ENCODE assay signal across 14 cellular contexts in genomic region chr17:60089097-60089844, GRCh38. TPM values are rescaled to one million over a fixed set of nuclear protein-coding genes. Genes with fewer than 3 reads are reported as not detected.
DNase-seq lines count a peak whose midpoint lies in the region; ATAC-seq lines count a peak whose summit lies in the region.
"Had no signal": no experiment of that assay in that cellular context is flagged by ENCODE, and none has a peak within 500 bp of the region (broad histone marks: within the 10 kb centered on the region; RNA-seq: fewer than 3 reads in every experiment).

No MANE protein-coding gene starts in this region.

- H3K27ac ChIP-seq in mesendoderm (ENCODE audit: low read depth, low read length), result no peak overlapping the region
- H3K27ac ChIP-seq: hepatocyte had no signal

- H3K4ac ChIP-seq in mesendoderm (ENCODE audit: low read depth, low read length), result no peak overlapping the region

- peak; percentile 43 for ATAC-seq in GM18508 (IDR thresholded peaks at IDR 0.05; ENCODE audit: insufficient read depth, unreplicated experiment)
- peak; percentile 81 for ATAC-seq in GM21576 (IDR thresholded peaks at IDR 0.05; ENCODE audit: unreplicated experiment)
- ATAC-seq in HG03469 (IDR thresholded peaks at IDR 0.05; ENCODE audit: unreplicated experiment), result peak; percentile 59
- ATAC-seq in left lobe of liver, result no peak
- no peak for ATAC-seq in natural killer cell treated with Interleukin-12 subunit alpha and Interleukin-12 subunit beta and Interleukin-15 and Interleukin-18, amount 100 ng/mL, for 72 hours
- ATAC-seq: Right ventricle myocardium inferior had no signal

- H3K27me3 ChIP-seq in mesendoderm (ENCODE audit: insufficient read depth, low read length, poor library complexity), result no peaks in the 10 kb centered on the region
- H3K27me3 ChIP-seq: hepatocyte had no signal

- H4K5ac ChIP-seq in mesendoderm (ENCODE audit: low read length), result no peak overlapping the region

- H3K36me3 Mint-ChIP-seq in natural killer cell treated with Interleukin-12 subunit alpha and Interleukin-12 subunit beta and Interleukin-15 and Interleukin-18, amount 100 ng/mL, for 72 hours, result peaks cover 6% of the 10 kb centered on the region

- no peak overlapping the region for H3K4me3 Mint-ChIP-seq in natural killer cell treated with Interleukin-12 subunit alpha and Interleukin-12 subunit beta and Interleukin-15 and Interleukin-18, amount 100 ng/mL, for 72 hours

- H3K4me1 ChIP-seq in mesendoderm (ENCODE audit: control insufficient read depth, low read depth, low read length), result peaks cover 2% of the 10 kb centered on the region

- H3K23ac ChIP-seq in mesendoderm (ENCODE audit: low read length), result no peak overlapping the region

- H3K9ac ChIP-seq in mesendoderm (ENCODE audit: low read length), result no peak overlapping the region

- H3K4me3 ChIP-seq in mesendoderm (ENCODE audit: low read length), result no peak overlapping the region
- H3K4me3 ChIP-seq: hepatocyte, smooth muscle cell had no signal

- H3K79me1 ChIP-seq in mesendoderm (ENCODE audit: low read length), result no peaks in the 10 kb centered on the region

- peaks cover 0 to 7% of the 10 kb centered on the region in 2 donors for H3K4me1 Mint-ChIP-seq in natural killer cell treated with Interleukin-12 subunit alpha and Interleukin-12 subunit beta and Interleukin-15 and Interleukin-18, amount 100 ng/mL, for 72 hours (ENCODE audit: low read depth in 2 of 2)

- peaks cover 4% of the 10 kb centered on the region for H3K9me3 Mint-ChIP-seq in natural killer cell treated with Interleukin-12 subunit alpha and Interleukin-12 subunit beta and Interleukin-15 and Interleukin-18, amount 100 ng/mL, for 72 hours

- no peak overlapping the region for H2BK15ac ChIP-seq in mesendoderm (replicated peaks; ENCODE audit: low read depth)

- H3K27ac Mint-ChIP-seq in natural killer cell treated with Interleukin-12 subunit alpha and Interleukin-12 subunit beta and Interleukin-15 and Interleukin-18, amount 100 ng/mL, for 72 hours, result no peak overlapping the region

- H3K4me2 ChIP-seq in mesendoderm (ENCODE audit: low read length), result no peak overlapping the region
- H3K4me2 ChIP-seq: hepatocyte, smooth muscle cell had no signal

- WGBS in mesendoderm (ENCODE audit: extremely low coverage, insufficient coverage, low lambda C conversion rate), result no CpG with 5 or more reads among the region's 4 CpGs

- H3K79me2 ChIP-seq in mesendoderm (ENCODE audit: control insufficient read depth, insufficient read depth, low read length), result no peaks in the 10 kb centered on the region
- H3K79me2 ChIP-seq: hepatocyte had no signal

- H3K18ac ChIP-seq in mesendoderm (ENCODE audit: low read length), result no peak overlapping the region

- no peak overlapping the region for H4K8ac ChIP-seq in mesendoderm (ENCODE audit: low read depth, low read length)

- H2BK120ac ChIP-seq in mesendoderm (ENCODE audit: low read depth, low read length), result no peak overlapping the region

- H3K27me3 Mint-ChIP-seq in natural killer cell treated with Interleukin-12 subunit alpha and Interleukin-12 subunit beta and Interleukin-15 and Interleukin-18, amount 100 ng/mL, for 72 hours, result peaks cover 14 to 19% of the 10 kb centered on the region in 2 donors

- no peak overlapping the region for H2BK5ac ChIP-seq in mesendoderm (ENCODE audit: low read length)

- no peak overlapping the region for H3K56ac ChIP-seq in mesendoderm (ENCODE audit: low read length)

- peak; percentile 65 for DNase-seq in germinal center (ENCODE audit: low spot score)
- no peak for DNase-seq in left lobe of liver (ENCODE audit: low spot score)
- DNase-seq in mesendoderm, result no peak
- no peak for DNase-seq in NCI-H345 (lab: John Stamatoyannopoulos, UW)
- DNase-seq in natural killer cell treated with Interleukin-12 subunit alpha and Interleukin-12 subunit beta and Interleukin-15 and Interleukin-18, amount 100 ng/mL, for 72 hours (ENCODE audit: low spot score), result no peak
- DNase-seq: activated naive CD4-positive, alpha-beta T cell treated with anti-CD3 and anti-CD28 coated beads, Interleukin-2, amount 50 U/mL, for 16 hours; effector CD4-positive, alpha-beta T cell; NCI-H1105 treated with DMSO at 0.1 percent for 48 hours had no signal

- no peak overlapping the region for H2AK5ac ChIP-seq in mesendoderm (ENCODE audit: low read length)

- no peaks in the 10 kb centered on the region for H3K36me3 ChIP-seq in mesendoderm (ENCODE audit: control insufficient read depth, insufficient read depth, low read length)

RNA-seq across cellular contexts. Expression of gene HEATR6, which starts 10.6 kb away (rescaled TPM):
- total RNA-seq in left lobe of liver, result 5.0 TPM
- 9.8 TPM for polyA plus RNA-seq in mesendoderm (2013, experiment 1 of 2)
- polyA plus RNA-seq in mesendoderm (2013, experiment 2 of 2), result 9.5 TPM
- total RNA-seq in natural killer cell treated with Interleukin-12 subunit alpha and Interleukin-12 subunit beta and Interleukin-15 and Interleukin-18, amount 100 ng/mL, for 72 hours, result 10 to 100 TPM; 18.5 to 21.3 TPM

Comparison
In these comparisons a context has a peak if more than half of its experiments do, and no peak if none do; other contexts are left out.
1. ATAC-seq: peak in GM18508 (single experiment), GM21576 (single experiment) and HG03469 (single experiment); none in left lobe of liver (single experiment) and natural killer cell treated with Interleukin-12 subunit alpha and Interleukin-12 subunit beta and Interleukin-15 and Interleukin-18, amount 100 ng/mL, for 72 hours (0 of 2).